ENCODE assay signal across 21 cellular contexts in genomic region chr3:270688-271087, GRCh38.
A peak's percentile ranks its signal among the peaks of the same experiment; 100 is the strongest.
DNase-seq lines count a peak whose midpoint lies in the region; ATAC-seq and TF ChIP-seq lines count a peak whose summit lies in the region.
"Had no signal": no experiment of that assay in that cellular context is flagged by ENCODE, and none has a peak within 500 bp of the region (broad histone marks: within the 10 kb centered on the region; RNA-seq: fewer than 3 reads in every experiment).

No MANE protein-coding gene starts in this region.

- peaks cover 31 to 59% (median 59%) of the 10 kb centered on the region in 3 donors for H3K4me1 Mint-ChIP-seq in naive B cell
- no peaks in the 10 kb centered on the region for H3K4me1 Mint-ChIP-seq in activated T-helper 1 cell treated with anti-CD3 and anti-CD28 coated beads, Interleukin-12 subunit alpha, Interleukin-12 subunit beta, Interleukin-2, Interleukin-4 antibody, amounts not matched to agents 30 ng/mL and 10 ng/mL and 1 ng/mL, durations not matched to agents 14 hours and 24 hours and 36 hours (ENCODE audit: low read depth)
- H3K4me1 Mint-ChIP-seq: activated CD4-positive, alpha-beta T cell treated with anti-CD3 and anti-CD28 coated beads for 36 hours had no signal

- peaks cover 0 to 8% (median 0%) of the 10 kb centered on the region in 7 donors for H3K9me3 Mint-ChIP-seq in naive B cell
- H3K9me3 Mint-ChIP-seq in activated T-helper 1 cell treated with anti-CD3 and anti-CD28 coated beads, Interleukin-12 subunit alpha, Interleukin-12 subunit beta, Interleukin-2, Interleukin-4 antibody, amounts not matched to agents 30 ng/mL and 10 ng/mL and 1 ng/mL, durations not matched to agents 14 hours and 24 hours and 36 hours = peaks cover 3% of the 10 kb centered on the region

- H3K36me3 Mint-ChIP-seq in naive B cell = no peaks in the 10 kb centered on the region
- no peaks in the 10 kb centered on the region for H3K36me3 Mint-ChIP-seq in activated T-helper 1 cell treated with anti-CD3 and anti-CD28 coated beads, Interleukin-12 subunit alpha, Interleukin-12 subunit beta, Interleukin-2, Interleukin-4 antibody, amounts not matched to agents 30 ng/mL and 10 ng/mL and 1 ng/mL, durations not matched to agents 14 hours and 24 hours and 36 hours (ENCODE audit: low read depth)
- H3K36me3 Mint-ChIP-seq: activated naive CD8-positive, alpha-beta T cell; T-cell had no signal

- H3K9me3 ChIP-seq in heart right ventricle = no peaks in the 10 kb centered on the region
- H3K9me3 ChIP-seq: spleen, upper lobe of left lung had no signal

- intact Hi-C loops in activated T-helper 1 cell treated with anti-CD3 and anti-CD28 coated beads, Interleukin-12 subunit alpha, Interleukin-12 subunit beta, Interleukin-2, Interleukin-4 antibody, amounts not matched to agents 30 ng/mL and 10 ng/mL and 1 ng/mL, durations not matched to agents 14 hours and 24 hours and 36 hours (cut with micrococcal nuclease) = no loop called here
- intact Hi-C loops in heart right ventricle (cut with DNase I) = no loop called here

- H3K4me3 ChIP-seq in heart right ventricle = no peak overlapping the region
- H3K4me3 ChIP-seq: GM23248, spleen, upper lobe of left lung had no signal

- no peak overlapping the region for H3K27ac ChIP-seq in heart right ventricle
- H3K27ac ChIP-seq: GM23248, upper lobe of left lung had no signal

- no peaks in the 10 kb centered on the region for H3K27me3 ChIP-seq in heart right ventricle
- H3K27me3 ChIP-seq: spleen, upper lobe of left lung had no signal

- TF ChIP-seq CTCF in heart right ventricle (IDR thresholded peaks at IDR 0.05) = no peak

- WGBS in heart right ventricle, 2 donors = 68 to 72% methylated on average over 2 of the region's 2 CpGs

- no peaks in the 10 kb centered on the region for H3K27me3 Mint-ChIP-seq in naive B cell
- no peaks in the 10 kb centered on the region for H3K27me3 Mint-ChIP-seq in activated T-helper 1 cell treated with anti-CD3 and anti-CD28 coated beads, Interleukin-12 subunit alpha, Interleukin-12 subunit beta, Interleukin-2, Interleukin-4 antibody, amounts not matched to agents 30 ng/mL and 10 ng/mL and 1 ng/mL, durations not matched to agents 14 hours and 24 hours and 36 hours (ENCODE audit: insufficient read depth)
- H3K27me3 Mint-ChIP-seq: activated CD4-positive, alpha-beta T cell treated with anti-CD3 and anti-CD28 coated beads for 36 hours; activated naive CD8-positive, alpha-beta T cell; T-cell had no signal

- H3K36me3 ChIP-seq in heart right ventricle = no peaks in the 10 kb centered on the region
- H3K36me3 ChIP-seq: spleen, upper lobe of left lung had no signal

- peak overlapping the region in 7 of 8 donors; percentile 68 to 83 (median 70) for H3K4me3 Mint-ChIP-seq in naive B cell
- no peak overlapping the region for H3K4me3 Mint-ChIP-seq in activated T-helper 1 cell treated with anti-CD3 and anti-CD28 coated beads, Interleukin-12 subunit alpha, Interleukin-12 subunit beta, Interleukin-2, Interleukin-4 antibody, amounts not matched to agents 30 ng/mL and 10 ng/mL and 1 ng/mL, durations not matched to agents 14 hours and 24 hours and 36 hours
- H3K4me3 Mint-ChIP-seq: activated CD4-positive, alpha-beta T cell treated with anti-CD3 and anti-CD28 coated beads for 36 hours; activated naive CD8-positive, alpha-beta T cell; T-cell had no signal

- peak overlapping the region in 5 of 6 donors; percentile 34 to 90 (median 64) for H3K27ac Mint-ChIP-seq in naive B cell
- no peak overlapping the region for H3K27ac Mint-ChIP-seq in activated T-helper 1 cell treated with anti-CD3 and anti-CD28 coated beads, Interleukin-12 subunit alpha, Interleukin-12 subunit beta, Interleukin-2, Interleukin-4 antibody, amounts not matched to agents 30 ng/mL and 10 ng/mL and 1 ng/mL, durations not matched to agents 14 hours and 24 hours and 36 hours
- H3K27ac Mint-ChIP-seq: activated CD4-positive, alpha-beta T cell treated with anti-CD3 and anti-CD28 coated beads for 36 hours; activated naive CD8-positive, alpha-beta T cell; T-cell had no signal

- ATAC-seq in GM18519 (IDR thresholded peaks at IDR 0.05; ENCODE audit: low FRiP score, unreplicated experiment) (peak; percentile 49), GM19467 (IDR thresholded peaks at IDR 0.05; ENCODE audit: unreplicated experiment) (peak; percentile 38), HG03175 (IDR thresholded peaks at IDR 0.05; ENCODE audit: unreplicated experiment) (peak; percentile 67), naive B cell (ENCODE audit: low read depth in 2 of 2) (peak; percentile 64 to 82), heart right ventricle (no peak)
- ATAC-seq: activated CD4-positive, alpha-beta T cell treated with anti-CD3 and anti-CD28 coated beads for 36 hours; T-cell had no signal

- no peaks in the 10 kb centered on the region for H3K4me1 ChIP-seq in heart right ventricle
- H3K4me1 ChIP-seq: upper lobe of left lung had no signal

- DNase-seq in naive B cell (no peak), heart right ventricle (no peak)
- DNase-seq in activated T-helper 1 cell treated with anti-CD3 and anti-CD28 coated beads, Interleukin-12 subunit alpha, Interleukin-12 subunit beta, Interleukin-2, Interleukin-4 antibody, amounts not matched to agents 30 ng/mL and 10 ng/mL and 1 ng/mL, durations not matched to agents 14 hours and 24 hours and 36 hours (ENCODE audit: low spot score) = no peak
- DNase-seq in stimulated activated CD4-positive, alpha-beta T cell treated with anti-CD3 and anti-CD28 coated beads, Interleukin-12 subunit alpha, Interleukin-12 subunit beta, amount 100 ng/mL, for 4 hours = no peak
- DNase-seq: activated CD4-positive, alpha-beta T cell treated with anti-CD3 and anti-CD28 coated beads for 36 hours; cerebellar nuclear complex; EL; foreskin fibroblast; GM23248; hypothalamus; NCI-H1105 treated with DMSO at 0.1 percent for 48 hours; NCI-H510A; SHP77 treated with DMSO at 0.1 percent for 48 hours; spleen; stimulated activated CD4-positive, alpha-beta T cell treated with anti-CD3 and anti-CD28 coated beads, Interleukin-4, amount 100 ng/mL, for 4 hours; T-cell; upper lobe of left lung had no signal

Comparison
In these comparisons a context has a peak if more than half of its experiments do, and no peak if none do; other contexts are left out.
1. ATAC-seq: peak in GM18519 (single experiment), GM19467 (single experiment), HG03175 (single experiment) and naive B cell (2 of 2); none in heart right ventricle (0 of 8).